ENCODE assay signal across 21 cellular contexts in the genomic region with DNA sequence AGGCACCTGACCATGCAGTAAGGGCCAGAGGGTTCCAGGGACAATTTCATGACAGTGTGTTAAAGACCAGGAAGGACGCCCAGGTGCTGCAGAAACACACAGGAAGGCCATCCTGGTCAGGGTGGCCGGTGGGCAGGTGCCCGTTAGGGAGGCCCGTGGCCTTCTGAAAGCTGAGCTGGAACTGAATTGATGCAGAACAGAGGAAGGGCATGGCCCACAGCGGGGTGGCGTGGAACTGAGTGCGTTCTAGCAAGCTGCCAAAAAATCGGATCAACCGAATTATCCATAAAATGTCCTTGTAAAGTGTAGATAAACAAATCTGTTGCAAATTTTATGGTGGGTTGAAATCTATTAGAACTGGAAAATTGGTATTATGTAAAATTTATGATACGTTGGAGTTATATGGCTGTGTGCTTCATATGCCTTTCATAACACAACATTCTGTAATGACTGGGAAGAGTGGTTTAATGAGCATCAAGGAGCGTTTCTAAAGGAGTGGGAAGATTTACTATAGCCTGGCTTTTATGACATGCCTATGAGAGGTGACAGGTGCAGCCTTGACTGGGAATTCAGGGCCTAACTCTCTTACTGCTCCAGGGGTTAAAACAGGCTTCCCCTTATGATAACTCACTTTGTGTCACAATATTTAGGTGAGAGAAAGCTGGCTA.
"Had no signal": no experiment of that assay in that cellular context is flagged by ENCODE, and none has a peak within 500 bp of the region (broad histone marks: within the 10 kb centered on the region; RNA-seq: fewer than 3 reads in every experiment).

No MANE protein-coding gene starts in this region.

- DNase-seq: activated CD4-positive, alpha-beta T cell treated with anti-CD3 and anti-CD28 coated beads for 48 hours; activated CD4-positive, alpha-beta T cell treated with anti-CD3 and anti-CD28 coated beads, Interleukin-2, amount 50 U/mL, for 48 hours; activated CD8-positive, alpha-beta memory T cell treated with anti-CD3 and anti-CD28 coated beads for 24 hours; activated effector memory CD4-positive, alpha-beta T cell treated with Interleukin-2 at 50 U/mL for 16 hours; activated naive CD4-positive, alpha-beta T cell treated with Interleukin-2 at 50 U/mL for 16 hours; anterior cingulate cortex; effector memory CD8-positive, alpha-beta T cell; head of caudate nucleus; hippocampal formation; left cardiac atrium; naive thymus-derived CD4-positive, alpha-beta T cell; right cardiac atrium; stimulated activated naive CD4-positive, alpha-beta T cell; T-helper 17 cell; T1000; tibial artery; WERI-Rb-1 had no signal

- H3K4me3 ChIP-seq: coronary artery, gastroesophageal sphincter, neural progenitor cell, suprapubic skin, tibial artery had no signal

- H3K36me3 ChIP-seq: neural progenitor cell, suprapubic skin, WERI-Rb-1 had no signal

- H3K27me3 ChIP-seq: gastroesophageal sphincter, neural progenitor cell, suprapubic skin, tibial artery had no signal

- H3K4me1 ChIP-seq: suprapubic skin, tibial artery had no signal

- H3K27ac ChIP-seq: coronary artery, gastroesophageal sphincter, neural progenitor cell, suprapubic skin, tibial artery, WERI-Rb-1 had no signal

- H2AFZ ChIP-seq: neural progenitor cell had no signal

- H3K4me2 ChIP-seq: neural progenitor cell had no signal

- H3K9ac ChIP-seq: neural progenitor cell had no signal

- H3K9me3 ChIP-seq: gastroesophageal sphincter, suprapubic skin, tibial artery had no signal
